28 cellular contexts compared by ENCODE assay signal in the genomic region with DNA sequence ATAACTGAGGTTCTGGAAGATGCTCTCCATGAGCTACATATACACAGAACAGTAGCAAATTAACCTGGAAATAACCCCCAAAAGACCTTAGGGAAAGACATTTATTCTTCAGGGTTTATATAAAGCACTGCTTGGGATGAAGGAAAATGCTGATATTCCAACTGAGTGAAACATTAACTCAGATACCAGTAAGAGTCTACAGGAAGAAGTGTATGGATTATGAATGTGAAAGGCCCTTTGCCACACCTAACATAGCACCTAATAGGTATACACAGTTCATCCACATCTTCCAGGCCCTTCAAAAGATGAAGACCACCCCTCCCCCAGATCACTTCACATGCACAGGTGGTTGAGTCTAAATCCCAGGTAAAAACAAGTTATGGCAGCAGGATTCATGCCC. TPM values are rescaled to one million over a fixed set of nuclear protein-coding genes. Genes with fewer than 3 reads are reported as not detected.
"Had no signal": no experiment of that assay in that cellular context is flagged by ENCODE, and none has a peak within 500 bp of the region (broad histone marks: within the 10 kb centered on the region; RNA-seq: fewer than 3 reads in every experiment).

No MANE protein-coding gene starts in this region.

- H3K27me3 ChIP-seq: esophagus squamous epithelium, ovary, suprapubic skin, vagina had no signal

- H3K27ac Mint-ChIP-seq: mesothelial cell of epicardium; naive thymus-derived CD8-positive, alpha-beta T cell; nephron progenitor cell; stimulated activated naive CD8-positive, alpha-beta T cell treated with anti-CD3 and anti-CD28 coated beads, Interleukin-15, amount 100 ng/mL, for 72 hours had no signal

- ATAC-seq: naive thymus-derived CD8-positive, alpha-beta T cell; psoas muscle; right cardiac atrium; stimulated activated naive CD8-positive, alpha-beta T cell treated with anti-CD3 and anti-CD28 coated beads, Interleukin-15, amount 100 ng/mL, for 72 hours had no signal

- H3K4me3 Mint-ChIP-seq: mesothelial cell of epicardium; naive thymus-derived CD8-positive, alpha-beta T cell; nephron progenitor cell; stimulated activated naive CD8-positive, alpha-beta T cell treated with anti-CD3 and anti-CD28 coated beads, Interleukin-15, amount 100 ng/mL, for 72 hours had no signal

- H3K4me1 ChIP-seq: psoas muscle, vagina had no signal

- H3K36me3 Mint-ChIP-seq: mesothelial cell of epicardium; naive thymus-derived CD8-positive, alpha-beta T cell had no signal

- H3K4me1 Mint-ChIP-seq: naive thymus-derived CD8-positive, alpha-beta T cell; stimulated activated naive CD8-positive, alpha-beta T cell treated with anti-CD3 and anti-CD28 coated beads, Interleukin-15, amount 100 ng/mL, for 72 hours had no signal

- H3K36me3 ChIP-seq: esophagus squamous epithelium, ovary, suprapubic skin, vagina had no signal

- DNase-seq: central memory CD4-positive, alpha-beta T cell; dermis blood vessel endothelial cell; effector memory CD4-positive, alpha-beta T cell; erythroblast; esophagus squamous epithelium; head of caudate nucleus; islet precursor cell; kidney glomerular epithelial cell; mesenchymal stem cell; naive thymus-derived CD8-positive, alpha-beta T cell; nephron progenitor cell; occipital lobe; ovary; posterior cingulate gyrus; psoas muscle; right cardiac atrium; stimulated activated CD4-positive, alpha-beta T cell treated with anti-CD3 and anti-CD28 coated beads, Interleukin-12 subunit alpha, Interleukin-12 subunit beta, amount 100 ng/mL, for 4 hours; stimulated activated CD4-positive, alpha-beta T cell treated with anti-CD3 and anti-CD28 coated beads, Interleukin-1b, Interleukin-23, amount 100 ng/mL, for 48 hours; stimulated activated CD4-positive, alpha-beta T cell treated with anti-CD3 and anti-CD28 coated beads, Interleukin-4, amount 100 ng/mL, for 1 hour; stimulated activated CD8-positive, alpha-beta memory T cell treated with anti-CD3 and anti-CD28 coated beads, Interleukin-4, amount 100 ng/mL, for 48 hours; stimulated activated naive CD4-positive, alpha-beta T cell; stimulated activated naive CD8-positive, alpha-beta T cell treated with anti-CD3 and anti-CD28 coated beads, Interleukin-15, amount 100 ng/mL, for 72 hours had no signal

- H3K9me3 ChIP-seq: esophagus squamous epithelium, ovary, psoas muscle, suprapubic skin, vagina had no signal

- H3K4me3 ChIP-seq: coronary artery, esophagus squamous epithelium, lung, ovary, psoas muscle, skin epidermis, suprapubic skin, vagina had no signal

- H3K27ac ChIP-seq: coronary artery, ovary, psoas muscle, skin epidermis, suprapubic skin, vagina had no signal

RNA-seq across cellular contexts. Expression of a gene that starts 50.4 kb away (rescaled TPM):
- total RNA-seq: naive thymus-derived CD8-positive, alpha-beta T cell had no signal
